Comparison of ENCODE assay signal across 1 cellular context in the genomic region with DNA sequence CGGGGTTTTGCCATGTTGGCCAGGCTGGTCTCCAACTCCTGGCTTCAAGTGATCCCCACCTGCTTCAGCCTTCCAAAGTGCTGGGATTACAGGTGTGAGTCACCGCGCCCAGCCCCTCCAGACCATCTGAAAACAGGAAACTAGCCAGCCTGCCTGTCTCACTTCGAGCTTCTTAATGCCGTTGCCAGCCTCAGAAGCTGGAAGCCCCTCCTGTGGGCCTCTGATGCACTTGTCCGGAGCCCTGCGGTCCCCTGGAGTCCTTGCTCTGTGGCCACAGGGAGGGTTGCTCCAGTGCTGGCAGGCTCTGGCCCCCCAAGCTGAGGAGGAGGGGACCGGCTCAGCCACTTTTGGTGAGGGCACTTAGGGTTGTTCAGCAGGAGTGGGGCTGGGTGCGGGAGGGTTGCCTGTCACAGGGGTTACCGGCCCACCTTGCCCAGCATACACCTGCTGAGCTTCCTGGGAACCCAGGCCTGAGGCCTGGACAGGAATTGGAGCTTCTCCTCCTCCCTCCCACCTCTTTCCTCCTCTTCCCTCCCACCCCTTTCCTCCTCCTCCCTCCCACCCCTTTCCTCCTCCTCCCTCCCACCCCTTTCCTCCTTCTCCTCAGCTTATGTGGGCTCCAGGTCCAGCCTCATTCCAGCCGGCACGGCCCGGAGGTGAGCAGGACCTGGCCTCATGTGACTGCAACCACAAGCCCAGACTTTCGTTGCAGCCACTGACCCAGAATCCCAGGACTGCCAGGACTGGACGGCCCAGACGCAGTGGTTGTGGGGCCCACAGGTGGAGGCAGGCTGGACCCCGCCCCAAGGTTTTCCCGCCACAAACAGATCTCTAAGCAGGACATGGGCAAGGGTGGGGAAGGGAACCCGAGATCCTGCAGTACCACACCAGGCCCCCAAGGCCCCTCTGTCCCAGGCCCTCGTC.
TF ChIP-seq lines count a peak whose summit lies in the region.

No MANE protein-coding gene starts in this region.

TF ChIP-seq in A549, 52 proteins besides CTCF, POLR2A, EP300 and RAD21 (continued from another document):
- TF ChIP-seq, protein P1, sequence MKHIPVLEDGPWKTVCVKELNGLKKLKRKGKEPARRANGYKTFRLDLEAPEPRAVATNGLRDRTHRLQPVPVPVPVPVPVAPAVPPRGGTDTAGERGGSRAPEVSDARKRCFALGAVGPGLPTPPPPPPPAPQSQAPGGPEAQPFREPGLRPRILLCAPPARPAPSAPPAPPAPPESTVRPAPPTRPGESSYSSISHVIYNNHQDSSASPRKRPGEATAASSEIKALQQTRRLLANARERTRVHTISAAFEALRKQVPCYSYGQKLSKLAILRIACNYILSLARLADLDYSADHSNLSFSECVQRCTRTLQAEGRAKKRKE (CRISPR knock-in tag; IDR thresholded peaks at IDR 0.05; ENCODE audit: low read depth), result 0 out of 2 replicates have a peak, but pooled peaks have one; percentile 13
TF ChIP-seq in A549: peak in this region for 5.
